1 cellular context compared by ENCODE assay signal in the genomic region with DNA sequence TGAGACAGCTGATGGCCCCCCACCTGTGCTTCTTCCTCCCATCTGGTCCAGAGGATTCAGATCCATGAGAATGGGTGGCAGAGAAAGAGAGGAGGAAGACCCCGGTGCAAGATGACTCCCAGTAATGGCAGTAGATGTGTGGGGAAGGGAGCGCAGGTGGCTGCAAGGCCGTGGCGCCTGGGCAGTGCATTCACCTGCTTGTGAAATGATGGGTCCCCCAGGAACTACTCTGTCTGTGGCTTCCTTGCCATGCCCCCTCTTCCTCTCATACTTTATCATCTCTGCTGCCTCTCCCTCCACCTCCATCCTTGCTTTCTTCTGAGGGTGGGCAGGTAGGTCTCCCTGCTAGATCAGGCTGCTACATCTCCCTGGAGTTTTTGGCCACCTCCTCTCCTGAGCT.
TF ChIP-seq lines count a peak whose summit lies in the region.

No MANE protein-coding gene starts in this region.

TF ChIP-seq in GM23338, 12 proteins besides CTCF, POLR2A, EP300 and RAD21 (continued from another document):
- TF ChIP-seq, protein P1, sequence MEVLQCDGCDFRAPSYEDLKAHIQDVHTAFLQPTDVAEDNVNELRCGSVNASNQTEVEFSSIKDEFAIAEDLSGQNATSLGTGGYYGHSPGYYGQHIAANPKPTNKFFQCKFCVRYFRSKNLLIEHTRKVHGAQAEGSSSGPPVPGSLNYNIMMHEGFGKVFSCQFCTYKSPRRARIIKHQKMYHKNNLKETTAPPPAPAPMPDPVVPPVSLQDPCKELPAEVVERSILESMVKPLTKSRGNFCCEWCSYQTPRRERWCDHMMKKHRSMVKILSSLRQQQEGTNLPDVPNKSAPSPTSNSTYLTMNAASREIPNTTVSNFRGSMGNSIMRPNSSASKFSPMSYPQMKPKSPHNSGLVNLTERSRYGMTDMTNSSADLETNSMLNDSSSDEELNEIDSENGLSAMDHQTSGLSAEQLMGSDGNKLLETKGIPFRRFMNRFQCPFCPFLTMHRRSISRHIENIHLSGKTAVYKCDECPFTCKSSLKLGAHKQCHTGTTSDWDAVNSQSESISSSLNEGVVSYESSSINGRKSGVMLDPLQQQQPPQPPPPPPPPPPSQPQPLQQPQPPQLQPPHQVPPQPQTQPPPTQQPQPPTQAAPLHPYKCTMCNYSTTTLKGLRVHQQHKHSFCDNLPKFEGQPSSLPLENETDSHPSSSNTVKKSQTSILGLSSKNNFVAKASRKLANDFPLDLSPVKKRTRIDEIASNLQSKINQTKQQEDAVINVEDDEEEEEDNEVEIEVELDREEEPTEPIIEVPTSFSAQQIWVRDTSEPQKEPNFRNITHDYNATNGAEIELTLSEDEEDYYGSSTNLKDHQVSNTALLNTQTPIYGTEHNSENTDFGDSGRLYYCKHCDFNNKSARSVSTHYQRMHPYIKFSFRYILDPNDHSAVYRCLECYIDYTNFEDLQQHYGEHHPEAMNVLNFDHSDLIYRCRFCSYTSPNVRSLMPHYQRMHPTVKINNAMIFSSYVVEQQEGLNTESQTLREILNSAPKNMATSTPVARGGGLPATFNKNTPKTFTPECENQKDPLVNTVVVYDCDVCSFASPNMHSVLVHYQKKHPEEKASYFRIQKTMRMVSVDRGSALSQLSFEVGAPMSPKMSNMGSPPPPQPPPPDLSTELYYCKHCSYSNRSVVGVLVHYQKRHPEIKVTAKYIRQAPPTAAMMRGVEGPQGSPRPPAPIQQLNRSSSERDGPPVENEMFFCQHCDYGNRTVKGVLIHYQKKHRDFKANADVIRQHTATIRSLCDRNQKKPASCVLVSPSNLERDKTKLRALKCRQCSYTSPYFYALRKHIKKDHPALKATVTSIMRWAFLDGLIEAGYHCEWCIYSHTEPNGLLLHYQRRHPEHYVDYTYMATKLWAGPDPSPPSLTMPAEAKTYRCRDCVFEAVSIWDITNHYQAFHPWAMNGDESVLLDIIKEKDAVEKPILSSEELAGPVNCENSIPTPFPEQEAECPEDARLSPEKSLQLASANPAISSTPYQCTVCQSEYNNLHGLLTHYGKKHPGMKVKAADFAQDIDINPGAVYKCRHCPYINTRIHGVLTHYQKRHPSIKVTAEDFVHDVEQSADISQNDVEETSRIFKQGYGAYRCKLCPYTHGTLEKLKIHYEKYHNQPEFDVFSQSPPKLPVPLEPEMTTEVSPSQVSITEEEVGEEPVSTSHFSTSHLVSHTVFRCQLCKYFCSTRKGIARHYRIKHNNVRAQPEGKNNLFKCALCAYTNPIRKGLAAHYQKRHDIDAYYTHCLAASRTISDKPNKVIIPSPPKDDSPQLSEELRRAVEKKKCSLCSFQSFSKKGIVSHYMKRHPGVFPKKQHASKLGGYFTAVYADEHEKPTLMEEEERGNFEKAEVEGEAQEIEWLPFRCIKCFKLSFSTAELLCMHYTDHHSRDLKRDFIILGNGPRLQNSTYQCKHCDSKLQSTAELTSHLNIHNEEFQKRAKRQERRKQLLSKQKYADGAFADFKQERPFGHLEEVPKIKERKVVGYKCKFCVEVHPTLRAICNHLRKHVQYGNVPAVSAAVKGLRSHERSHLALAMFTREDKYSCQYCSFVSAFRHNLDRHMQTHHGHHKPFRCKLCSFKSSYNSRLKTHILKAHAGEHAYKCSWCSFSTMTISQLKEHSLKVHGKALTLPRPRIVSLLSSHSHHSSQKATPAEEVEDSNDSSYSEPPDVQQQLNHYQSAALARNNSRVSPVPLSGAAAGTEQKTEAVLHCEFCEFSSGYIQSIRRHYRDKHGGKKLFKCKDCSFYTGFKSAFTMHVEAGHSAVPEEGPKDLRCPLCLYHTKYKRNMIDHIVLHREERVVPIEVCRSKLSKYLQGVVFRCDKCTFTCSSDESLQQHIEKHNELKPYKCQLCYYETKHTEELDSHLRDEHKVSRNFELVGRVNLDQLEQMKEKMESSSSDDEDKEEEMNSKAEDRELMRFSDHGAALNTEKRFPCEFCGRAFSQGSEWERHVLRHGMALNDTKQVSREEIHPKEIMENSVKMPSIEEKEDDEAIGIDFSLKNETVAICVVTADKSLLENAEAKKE (CRISPR knock-in tag; IDR thresholded peaks at IDR 0.05), result no peak
- no peak for TF ChIP-seq ZNF114 (CRISPR knock-in tag; IDR thresholded peaks at IDR 0.05)
- no peak for TF ChIP-seq ZNF331 (CRISPR knock-in tag; IDR thresholded peaks at IDR 0.05; ENCODE audit: low read depth)
- TF ChIP-seq, protein P2, sequence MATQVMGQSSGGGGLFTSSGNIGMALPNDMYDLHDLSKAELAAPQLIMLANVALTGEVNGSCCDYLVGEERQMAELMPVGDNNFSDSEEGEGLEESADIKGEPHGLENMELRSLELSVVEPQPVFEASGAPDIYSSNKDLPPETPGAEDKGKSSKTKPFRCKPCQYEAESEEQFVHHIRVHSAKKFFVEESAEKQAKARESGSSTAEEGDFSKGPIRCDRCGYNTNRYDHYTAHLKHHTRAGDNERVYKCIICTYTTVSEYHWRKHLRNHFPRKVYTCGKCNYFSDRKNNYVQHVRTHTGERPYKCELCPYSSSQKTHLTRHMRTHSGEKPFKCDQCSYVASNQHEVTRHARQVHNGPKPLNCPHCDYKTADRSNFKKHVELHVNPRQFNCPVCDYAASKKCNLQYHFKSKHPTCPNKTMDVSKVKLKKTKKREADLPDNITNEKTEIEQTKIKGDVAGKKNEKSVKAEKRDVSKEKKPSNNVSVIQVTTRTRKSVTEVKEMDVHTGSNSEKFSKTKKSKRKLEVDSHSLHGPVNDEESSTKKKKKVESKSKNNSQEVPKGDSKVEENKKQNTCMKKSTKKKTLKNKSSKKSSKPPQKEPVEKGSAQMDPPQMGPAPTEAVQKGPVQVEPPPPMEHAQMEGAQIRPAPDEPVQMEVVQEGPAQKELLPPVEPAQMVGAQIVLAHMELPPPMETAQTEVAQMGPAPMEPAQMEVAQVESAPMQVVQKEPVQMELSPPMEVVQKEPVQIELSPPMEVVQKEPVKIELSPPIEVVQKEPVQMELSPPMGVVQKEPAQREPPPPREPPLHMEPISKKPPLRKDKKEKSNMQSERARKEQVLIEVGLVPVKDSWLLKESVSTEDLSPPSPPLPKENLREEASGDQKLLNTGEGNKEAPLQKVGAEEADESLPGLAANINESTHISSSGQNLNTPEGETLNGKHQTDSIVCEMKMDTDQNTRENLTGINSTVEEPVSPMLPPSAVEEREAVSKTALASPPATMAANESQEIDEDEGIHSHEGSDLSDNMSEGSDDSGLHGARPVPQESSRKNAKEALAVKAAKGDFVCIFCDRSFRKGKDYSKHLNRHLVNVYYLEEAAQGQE (IDR thresholded peaks at IDR 0.05; ENCODE audit: unreplicated experiment), result no peak
- no peak for TF ChIP-seq POLR2AphosphoS5 (IDR thresholded peaks at IDR 0.05; ENCODE audit: low read depth)
